ENCODE assay signal across 8 cellular contexts in the genomic region with DNA sequence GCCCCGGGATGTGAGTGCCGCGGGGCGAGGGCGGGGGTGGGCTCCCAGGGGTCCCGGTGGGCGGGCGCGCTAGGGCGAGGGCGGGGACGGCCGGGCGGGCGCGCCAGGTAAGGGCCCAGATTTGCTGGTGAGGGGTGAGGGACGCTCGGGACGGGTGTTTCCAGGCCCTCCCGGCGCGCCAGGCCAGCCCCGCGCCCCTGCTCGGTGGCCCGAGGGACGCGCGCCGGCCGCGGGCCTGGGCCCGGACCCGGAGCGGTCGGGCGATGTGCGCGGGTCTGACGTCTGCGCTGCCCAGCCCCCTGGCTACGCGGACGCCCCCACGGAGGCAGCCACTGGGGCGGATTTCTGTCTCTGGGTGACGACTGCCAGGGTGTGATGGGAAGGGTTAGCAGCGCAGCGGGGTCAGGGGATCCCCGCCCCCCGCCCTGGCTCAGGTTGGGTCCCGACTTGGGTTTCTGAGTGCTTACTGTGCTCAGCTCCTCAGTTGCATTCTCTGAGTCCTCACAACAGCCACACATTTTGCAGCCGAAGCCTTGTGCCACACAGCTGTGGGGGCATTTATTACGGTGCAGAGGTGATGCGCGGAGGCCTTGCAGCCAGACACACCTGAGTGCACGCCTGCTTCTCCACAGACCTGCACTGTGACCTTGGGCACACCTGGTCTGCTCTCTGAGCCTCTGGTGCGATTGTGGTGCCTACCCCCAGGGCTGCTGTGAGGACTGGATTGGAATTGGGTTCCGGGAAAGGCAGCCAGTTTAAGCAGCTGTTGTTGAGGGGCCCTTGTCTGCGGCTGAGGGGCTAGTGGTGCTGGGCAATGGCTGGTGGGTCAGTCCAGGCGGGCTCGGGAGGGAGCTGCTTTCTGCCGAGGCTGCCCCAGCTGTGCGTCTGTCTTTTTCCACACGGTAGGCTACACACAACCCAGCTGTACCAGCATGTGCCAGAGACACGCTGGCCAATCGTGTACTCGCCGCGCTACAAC. TPM values are rescaled to one million over a fixed set of nuclear protein-coding genes. Genes with fewer than 3 reads are reported as not detected.
DNase-seq lines count a peak whose midpoint lies in the region; ATAC-seq and TF ChIP-seq lines count a peak whose summit lies in the region.

No MANE protein-coding gene starts in this region.

- no peaks in the 10 kb centered on the region for H3K4me1 ChIP-seq in endocrine pancreas (ENCODE audit: control insufficient read depth, insufficient read depth, low read length)
- peaks cover 22 to 38% of the 10 kb centered on the region in 2 donors for H3K4me1 ChIP-seq in thyroid gland

- DNase-seq in mucosa of gallbladder (ENCODE audit: low spot score) (peak; percentile 27), thyroid gland (peak; percentile 40 to 55), 8988T (no peak), GM19238 (ENCODE audit: insufficient read length, low spot score) (no peak)

- intact Hi-C loops in thyroid gland (cut with DNase I), result no loop called here

- H3K9ac ChIP-seq in endocrine pancreas (ENCODE audit: control insufficient read depth, insufficient read depth, low read length), result peak overlapping the region; percentile 34

- H3K27me3 ChIP-seq in endocrine pancreas (ENCODE audit: control insufficient read depth, insufficient read depth, low read length) (no peaks in the 10 kb centered on the region), thyroid gland (no peaks in the 10 kb centered on the region)

- ATAC-seq in GM18499 (IDR thresholded peaks at IDR 0.05; ENCODE audit: insufficient read depth, unreplicated experiment), result peak; percentile 12
- ATAC-seq in HG02852 (IDR thresholded peaks at IDR 0.05; ENCODE audit: unreplicated experiment), result peak; percentile 23

- no peak for TF ChIP-seq CTCF in VCaP (conservative IDR thresholded peaks at IDR 0.05)
- no peak for TF ChIP-seq CTCF in thyroid gland (IDR thresholded peaks at IDR 0.05)

- H3K4me3 ChIP-seq in endocrine pancreas (ENCODE audit: control insufficient read depth, insufficient read depth, low read length), result no peak overlapping the region
- H3K4me3 ChIP-seq in thyroid gland (replicated peaks in 1 of 3), result peak overlapping the region; percentile 52 to 65 (median 55)

- H3K36me3 ChIP-seq in endocrine pancreas (ENCODE audit: control insufficient read depth, insufficient read depth, low read length) (no peaks in the 10 kb centered on the region), thyroid gland (no peaks in the 10 kb centered on the region)

- TF ChIP-seq POLR2A in thyroid gland (IDR thresholded peaks at IDR 0.05), result no peak

- H3K27ac ChIP-seq in VCaP (peak overlapping the region; percentile 75), thyroid gland (peak overlapping the region in 2 of 3 donors; percentile 52 to 61)

- H3K9me3 ChIP-seq in endocrine pancreas (ENCODE audit: control insufficient read depth, low read length) (no peaks in the 10 kb centered on the region), thyroid gland (no peaks in the 10 kb centered on the region)

- WGBS in thyroid gland, 2 donors, result 53 to 65% methylated on average over 12 to 15 of the region's 70 CpGs

RNA-seq across cellular contexts. Expression of a gene that starts 0.5 kb away (rescaled TPM):
- total RNA-seq in mucosa of gallbladder (43.7 TPM), thyroid gland (10 to 100 TPM; 18.8 to 47.5 (median 30.8) TPM)

Comparison
In these comparisons a context has a peak if more than half of its experiments do, and no peak if none do; other contexts are left out.
1. DNase-seq: peak in mucosa of gallbladder (single experiment) and thyroid gland (2 of 2); none in 8988T (single experiment) and GM19238 (single experiment).